13 cellular contexts compared by ENCODE assay signal in genomic region chr2:85291425-85292023, GRCh38. TPM values are rescaled to one million over a fixed set of nuclear protein-coding genes. Genes with fewer than 3 reads are reported as not detected.
A peak's percentile ranks its signal among the peaks of the same experiment; 100 is the strongest.
DNase-seq lines count a peak whose midpoint lies in the region; ATAC-seq and TF ChIP-seq lines count a peak whose summit lies in the region.
"Had no signal": no experiment of that assay in that cellular context is flagged by ENCODE, and none has a peak within 500 bp of the region (broad histone marks: within the 10 kb centered on the region; RNA-seq: fewer than 3 reads in every experiment).

No MANE protein-coding gene starts in this region.

- no peak for TF ChIP-seq POLR2A in esophagus squamous epithelium (IDR thresholded peaks at IDR 0.05)
- no peak for TF ChIP-seq POLR2A in thyroid gland (IDR thresholded peaks at IDR 0.05)

- ATAC-seq in RWPE2 (ENCODE audit: low read depth): no peak

- no peak for TF ChIP-seq CTCF in RWPE2 (IDR thresholded peaks at IDR 0.05; ENCODE audit: poor library complexity, severe bottlenecking)
- TF ChIP-seq CTCF in esophagus squamous epithelium (IDR thresholded peaks at IDR 0.05): no peak
- TF ChIP-seq CTCF in thyroid gland (IDR thresholded peaks at IDR 0.05): no peak

- CTCF ChIA-PET in activated naive CD4-positive, alpha-beta T cell treated with anti-CD3 and anti-CD28 coated beads for 36 hours (lab: Charles Lee): interaction anchor here (1.2 to 6.9 kb wide), 5 partner anchors 8 to 225 kb away, joined by 3 to 61 read pairs (median 4); no protein-coding TSS in a partner anchor
- CTCF ChIA-PET in HEK293T (lab: Yijun Ruan, JAX): interaction anchor here (0.6 to 1.7 kb wide), 2 partner anchors 9 to 128 kb away, joined by 3 to 6 read pairs; no protein-coding TSS in a partner anchor

- WGBS in esophagus squamous epithelium, 2 donors: 38 to 51% methylated on average over 4 of the region's 4 CpGs
- WGBS in thyroid gland, 2 donors: 76 to 83% methylated on average over 4 of the region's 4 CpGs

- no peaks in the 10 kb centered on the region for H3K27me3 ChIP-seq in RWPE2 (ENCODE audit: insufficient read depth, poor library complexity, severe bottlenecking)
- no peaks in the 10 kb centered on the region for H3K27me3 ChIP-seq in esophagus squamous epithelium
- no peaks in the 10 kb centered on the region for H3K27me3 ChIP-seq in thyroid gland
- H3K27me3 ChIP-seq: cardiac muscle cell had no signal

- H3K4me1 ChIP-seq in RWPE2 (ENCODE audit: insufficient read depth, poor library complexity, severe bottlenecking) (peaks cover 54% of the 10 kb centered on the region), esophagus squamous epithelium (peaks cover 0 to 59% (median 13%) of the 10 kb centered on the region in 3 donors), thyroid gland (peaks cover 0 to 13% of the 10 kb centered on the region in 2 donors)

- peaks cover 23% of the 10 kb centered on the region for H3K36me3 ChIP-seq in RWPE2 (ENCODE audit: low read depth)
- H3K36me3 ChIP-seq in esophagus squamous epithelium: no peaks in the 10 kb centered on the region
- no peaks in the 10 kb centered on the region for H3K36me3 ChIP-seq in thyroid gland
- H3K36me3 ChIP-seq: cardiac muscle cell had no signal

- H3K9me3 Mint-ChIP-seq in activated naive CD4-positive, alpha-beta T cell treated with anti-CD3 and anti-CD28 coated beads for 36 hours: no peaks in the 10 kb centered on the region

- H3K9me3 ChIP-seq in RWPE2 (ENCODE audit: severe bottlenecking): no peaks in the 10 kb centered on the region
- H3K9me3 ChIP-seq in esophagus squamous epithelium: no peaks in the 10 kb centered on the region
- H3K9me3 ChIP-seq in thyroid gland: no peaks in the 10 kb centered on the region

- H3K4me3 ChIP-seq in RWPE2 (ENCODE audit: severe bottlenecking): no peak overlapping the region
- peak overlapping the region in 1 of 4 donors; percentile 31 for H3K4me3 ChIP-seq in esophagus squamous epithelium
- H3K4me3 ChIP-seq in thyroid gland (replicated peaks in 1 of 3): no peak overlapping the region
- H3K4me3 ChIP-seq: cardiac muscle cell, lung had no signal

- peaks cover 17% of the 10 kb centered on the region for H3K4me1 Mint-ChIP-seq in activated naive CD4-positive, alpha-beta T cell treated with anti-CD3 and anti-CD28 coated beads for 36 hours (ENCODE audit: low read depth)

- H3K27me3 Mint-ChIP-seq in activated naive CD4-positive, alpha-beta T cell treated with anti-CD3 and anti-CD28 coated beads for 36 hours (ENCODE audit: low read depth): no peaks in the 10 kb centered on the region

- no peak for DNase-seq in activated naive CD4-positive, alpha-beta T cell treated with anti-CD3 and anti-CD28 coated beads for 36 hours
- no peak for DNase-seq in activated naive CD4-positive, alpha-beta T cell treated with anti-CD3 and anti-CD28 coated beads, Interleukin-2, amount 50 U/mL, for 16 hours
- DNase-seq in RWPE2 (ENCODE audit: low spot score) (no peak), esophagus squamous epithelium (lab: John Stamatoyannopoulos, UW) (no peak), thyroid gland (no peak), HEK293T (ENCODE audit: extremely low spot score) (no peak), C1 segment of cervical spinal cord (lab: John Stamatoyannopoulos, UW) (no peak), NCI-H2227 (lab: John Stamatoyannopoulos, UW; ENCODE audit: unreplicated experiment) (no peak)
- DNase-seq: H7, NCI-H1048, NCI-H526 had no signal

- no peaks in the 10 kb centered on the region for H3K36me3 Mint-ChIP-seq in activated naive CD4-positive, alpha-beta T cell treated with anti-CD3 and anti-CD28 coated beads for 36 hours (ENCODE audit: low read depth)

- H3K27ac ChIP-seq in RWPE2 (ENCODE audit: poor library complexity, severe bottlenecking) (peak overlapping the region; percentile 100), esophagus squamous epithelium (peak overlapping the region; percentile 21 to 63 (median 54)), thyroid gland (peak overlapping the region in 2 of 3 donors; percentile 33 to 60)
- H3K27ac ChIP-seq: cardiac muscle cell had no signal

- no peak overlapping the region for H3K4me3 Mint-ChIP-seq in activated naive CD4-positive, alpha-beta T cell treated with anti-CD3 and anti-CD28 coated beads for 36 hours

- peak overlapping the region; percentile 9 for H3K27ac Mint-ChIP-seq in activated naive CD4-positive, alpha-beta T cell treated with anti-CD3 and anti-CD28 coated beads for 36 hours

- POLR2A ChIA-PET in HEK293T (lab: Yijun Ruan, JAX): no interaction called here

- intact Hi-C loops in activated naive CD4-positive, alpha-beta T cell treated with anti-CD3 and anti-CD28 coated beads for 36 hours (cut with micrococcal nuclease): no loop called here
- intact Hi-C loops in esophagus squamous epithelium (cut with DNase I): no loop called here
- intact Hi-C loops in thyroid gland (cut with DNase I): no loop called here

TF ChIP-seq in HEK293T, 16 proteins besides CTCF, POLR2A, EP300 and RAD21:
- TF ChIP-seq CTBP1 (IDR thresholded peaks at IDR 0.05; ENCODE audit: borderline replicate concordance) (no peak), ELF4 (IDR thresholded peaks at IDR 0.05) (no peak), HDGF (IDR thresholded peaks at IDR 0.05; ENCODE audit: borderline replicate concordance) (no peak), LEF1 (IDR thresholded peaks at IDR 0.05; ENCODE audit: borderline replicate concordance) (no peak), SUZ12 (IDR thresholded peaks at IDR 0.05) (no peak), SP1 (IDR thresholded peaks at IDR 0.05) (no peak), FOXM1 (IDR thresholded peaks at IDR 0.05; ENCODE audit: borderline replicate concordance) (no peak), ZNF384 (IDR thresholded peaks at IDR 0.05) (no peak), BHLHE40 (IDR thresholded peaks at IDR 0.05; ENCODE audit: borderline replicate concordance) (no peak), TARDBP (IDR thresholded peaks at IDR 0.05) (no peak), NFRKB (IDR thresholded peaks at IDR 0.05) (no peak), L3MBTL2 (conservative IDR thresholded peaks at IDR 0.05) (no peak), ARNT (IDR thresholded peaks at IDR 0.05) (no peak)

RNA-seq across cellular contexts. Expression of gene TGOLN2, which starts 36.3 kb away (rescaled TPM):
- 10 to 100 TPM; 82.5 to 85.4 TPM for total RNA-seq in activated naive CD4-positive, alpha-beta T cell treated with anti-CD3 and anti-CD28 coated beads for 36 hours
- 10 to 100 TPM; 40.6 to 77.2 (median 49.0) TPM for total RNA-seq in esophagus squamous epithelium
- 100 to 1,000 TPM; 146 to 207 (median 162) TPM for total RNA-seq in thyroid gland

Comparison
In these comparisons a context has a peak if more than half of its experiments do, and no peak if none do; other contexts are left out.
1. H3K27ac ChIP-seq: peak in every context shown above with its lines; median percentile 100 in RWPE2; 54 in esophagus squamous epithelium; 46 in thyroid gland.